In the genomic region with DNA sequence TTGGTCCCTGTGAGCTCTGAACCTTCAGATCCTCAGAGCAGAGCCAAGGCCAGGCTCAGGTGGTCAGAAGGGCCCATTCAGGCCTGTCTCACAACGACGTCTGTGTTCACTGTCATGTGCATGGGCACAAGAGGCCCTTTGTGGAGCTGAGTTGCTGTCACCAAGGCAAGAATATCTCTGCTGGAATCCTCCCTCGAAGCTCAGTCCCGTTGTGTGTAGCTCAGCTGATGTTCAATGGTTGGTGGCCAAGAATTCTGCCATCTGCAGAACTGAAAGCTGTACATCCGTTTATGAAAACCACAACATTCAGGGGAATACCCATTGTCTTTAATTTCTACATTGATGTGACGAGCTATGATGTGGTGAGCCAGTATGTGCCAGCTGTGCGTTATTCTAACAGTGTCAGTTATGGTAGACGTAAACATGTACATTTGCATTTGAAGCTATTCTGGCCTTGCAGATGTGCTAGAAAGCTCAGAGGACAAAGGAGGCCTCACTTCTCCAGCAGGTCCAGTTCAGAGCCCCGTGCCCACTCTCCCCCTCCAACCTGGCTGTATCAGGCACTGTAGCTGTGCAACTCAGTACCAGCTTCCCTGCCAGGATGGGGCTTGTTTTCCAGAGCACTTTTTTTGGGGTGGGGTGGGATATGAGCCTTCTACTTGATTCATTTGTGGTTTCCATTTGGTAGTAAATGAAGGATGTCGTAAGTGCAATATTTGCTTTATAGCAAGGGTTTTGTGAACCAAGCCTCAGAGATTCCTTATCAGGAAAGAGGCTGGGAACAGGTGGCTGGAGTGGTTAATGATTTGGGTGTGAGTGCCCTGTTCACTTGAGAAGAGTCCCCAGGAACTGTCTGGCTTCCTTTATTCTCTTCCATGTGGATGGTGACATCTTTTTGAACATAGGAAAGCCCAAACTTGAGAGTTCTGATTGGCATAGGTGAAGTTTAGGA, we compare ENCODE assay signal across 8 cellular contexts. TPM values are rescaled to one million over a fixed set of nuclear protein-coding genes. Genes with fewer than 3 reads are reported as not detected.
A peak's percentile ranks its signal among the peaks of the same experiment; 100 is the strongest.
DNase-seq lines count a peak whose midpoint lies in the region; ATAC-seq lines count a peak whose summit lies in the region.

No MANE protein-coding gene starts in this region.

- H3K27ac Mint-ChIP-seq in activated T-cell treated with anti-CD3 and anti-CD28 coated beads, Interleukin-2, amount 50 U/mL, for 24 hours = no peak overlapping the region

- H3K4me3 Mint-ChIP-seq in activated T-cell treated with anti-CD3 and anti-CD28 coated beads, Interleukin-2, amount 50 U/mL, for 24 hours = no peak overlapping the region

- H3K27me3 Mint-ChIP-seq in activated T-cell treated with anti-CD3 and anti-CD28 coated beads, Interleukin-2, amount 50 U/mL, for 24 hours = peaks cover 68% of the 10 kb centered on the region

- H3K36me3 Mint-ChIP-seq in activated T-cell treated with anti-CD3 and anti-CD28 coated beads, Interleukin-2, amount 50 U/mL, for 24 hours (ENCODE audit: low read depth) = peaks cover 3% of the 10 kb centered on the region

- H3K4me1 Mint-ChIP-seq in activated T-cell treated with anti-CD3 and anti-CD28 coated beads, Interleukin-2, amount 50 U/mL, for 24 hours (ENCODE audit: low read depth) = peaks cover 23% of the 10 kb centered on the region

- DNase-seq in GDM1 (lab: John Stamatoyannopoulos, UW) (peak; percentile 36), occipital lobe (lab: John Stamatoyannopoulos, UW) (peak; percentile 82), HCEC 1CT (no peak), NCI-H82 treated with DMSO at 0.1 percent for 48 hours (lab: John Stamatoyannopoulos, UW; ENCODE audit: unreplicated experiment) (no peak), iPS-NIHi7 (ENCODE audit: extremely low spot score) (no peak)
- DNase-seq in activated T-cell treated with anti-CD3 and anti-CD28 coated beads, Interleukin-2, amount 50 U/mL, for 24 hours = peak; percentile 37

- ATAC-seq in GM19468 (IDR thresholded peaks at IDR 0.05; ENCODE audit: extremely low read depth, unreplicated experiment) (peak; percentile 81), HG03521 (IDR thresholded peaks at IDR 0.05; ENCODE audit: unreplicated experiment) (peak; percentile 74)

- H3K9me3 Mint-ChIP-seq in activated T-cell treated with anti-CD3 and anti-CD28 coated beads, Interleukin-2, amount 50 U/mL, for 24 hours = no peaks in the 10 kb centered on the region

RNA-seq across cellular contexts. Expression of a gene that starts 56.1 kb away (rescaled TPM):
- 13.6 TPM for total RNA-seq in occipital lobe

Comparison
In these comparisons a context has a peak if more than half of its experiments do, and no peak if none do; other contexts are left out.
1. DNase-seq: peak in GDM1 (single experiment), activated T-cell treated with anti-CD3 and anti-CD28 coated beads, Interleukin-2, amount 50 U/mL, for 24 hours (single experiment) and occipital lobe (single experiment); none in HCEC 1CT (single experiment), NCI-H82 treated with DMSO at 0.1 percent for 48 hours (single experiment) and iPS-NIHi7 (single experiment).